Comparison of ENCODE assay signal across 11 cellular contexts in genomic region chr9:129933215-129933614, GRCh38.
DNase-seq lines count a peak whose midpoint lies in the region; ATAC-seq, FAIRE-seq and TF ChIP-seq lines count a peak whose summit lies in the region.
"Had no signal": no experiment of that assay in that cellular context is flagged by ENCODE, and none has a peak within 500 bp of the region (broad histone marks: within the 10 kb centered on the region; RNA-seq: fewer than 3 reads in every experiment).

No MANE protein-coding gene starts in this region.

- H3K4me3 ChIP-seq in CD4-positive, CD25-positive, alpha-beta regulatory T cell (ENCODE audit: low read depth, low read length): peak overlapping the region; percentile 63
- H3K4me3 ChIP-seq in neuronal stem cell (ENCODE audit: low read length in 2 of 2): no peak overlapping the region
- H3K4me3 ChIP-seq in small intestine (ENCODE audit: low read depth in 1 of 2, low read length in 2 of 2): no peak overlapping the region

- no peak overlapping the region for H2BK5ac ChIP-seq in neuronal stem cell (ENCODE audit: low read length)

- peak overlapping the region; percentile 79 to 96 (median 93) for H3K27ac Mint-ChIP-seq in CD4-positive, CD25-positive, alpha-beta regulatory T cell
- H3K27ac Mint-ChIP-seq in chondrocyte (ENCODE audit: unreplicated experiment): peak overlapping the region; percentile 86

- H4K91ac ChIP-seq in neuronal stem cell (ENCODE audit: low read depth, low read length, poor library complexity): no peak overlapping the region

- H3K4me1 Mint-ChIP-seq in CD4-positive, CD25-positive, alpha-beta regulatory T cell: peaks cover 30 to 74% (median 53%) of the 10 kb centered on the region in 4 donors
- peaks cover 42% of the 10 kb centered on the region for H3K4me1 Mint-ChIP-seq in chondrocyte (ENCODE audit: low read depth)

- H3K18ac ChIP-seq in neuronal stem cell (ENCODE audit: low read length): no peak overlapping the region

- no CpG with 5 or more reads among the region's 4 CpGs for whole genome bisulfite sequencing in neuronal stem cell (ENCODE audit: extremely low coverage in 2 of 2, insufficient read length in 2 of 2, insufficient replicate concordance in 1 of 2), 2 donors
- WGBS in small intestine, 3 donors: 46 to 57% (median 49%) methylated on average over 4 of the region's 4 CpGs

- H3K9me3 Mint-ChIP-seq in CD4-positive, CD25-positive, alpha-beta regulatory T cell: no peaks in the 10 kb centered on the region
- no peaks in the 10 kb centered on the region for H3K9me3 Mint-ChIP-seq in chondrocyte (ENCODE audit: low read depth)

- H3K4ac ChIP-seq in neuronal stem cell (ENCODE audit: low read length): no peak overlapping the region

- no peak overlapping the region for H3K4me2 ChIP-seq in neuronal stem cell (ENCODE audit: insufficient read depth, low read length, poor library complexity, severe bottlenecking)

- no peaks in the 10 kb centered on the region for H3K27me3 Mint-ChIP-seq in CD4-positive, CD25-positive, alpha-beta regulatory T cell
- H3K27me3 Mint-ChIP-seq in chondrocyte (ENCODE audit: low read depth): no peaks in the 10 kb centered on the region

- H3K9me3 ChIP-seq in CD4-positive, CD25-positive, alpha-beta regulatory T cell (ENCODE audit: control insufficient read depth in 2 of 2, low read length in 2 of 2): no peaks in the 10 kb centered on the region
- H3K9me3 ChIP-seq in neuronal stem cell (replicated peaks in 1 of 2; ENCODE audit: control insufficient read depth in 2 of 2, insufficient read depth in 1 of 2, low read depth in 1 of 2, low read length in 2 of 2) (no peaks in the 10 kb centered on the region), small intestine (ENCODE audit: control insufficient read depth, low read depth) (no peaks in the 10 kb centered on the region)

- TF ChIP-seq CTCF in chondrocyte (IDR thresholded peaks at IDR 0.05): no peak

- no peak overlapping the region for H3K23ac ChIP-seq in neuronal stem cell (ENCODE audit: low read depth, low read length, poor library complexity)

- H3K79me1 ChIP-seq in neuronal stem cell (ENCODE audit: low read depth, low read length): peaks cover 1% of the 10 kb centered on the region

- peak overlapping the region; percentile 42 to 82 (median 68) for H3K4me3 Mint-ChIP-seq in CD4-positive, CD25-positive, alpha-beta regulatory T cell
- H3K4me3 Mint-ChIP-seq in chondrocyte (ENCODE audit: unreplicated experiment): no peak overlapping the region

- H2BK120ac ChIP-seq in neuronal stem cell (ENCODE audit: low read depth, low read length): no peak overlapping the region

- H3K14ac ChIP-seq in neuronal stem cell (ENCODE audit: low read length): no peak overlapping the region

- no peak for ATAC-seq in CD4-positive, CD25-positive, alpha-beta regulatory T cell (ENCODE audit: low read depth in 2 of 2)
- no peak for ATAC-seq in HG03097 (IDR thresholded peaks at IDR 0.05; ENCODE audit: low FRiP score, unreplicated experiment)

- H4K8ac ChIP-seq in neuronal stem cell (ENCODE audit: low read depth, low read length): no peak overlapping the region

- H2AK5ac ChIP-seq in neuronal stem cell (ENCODE audit: low read depth, low read length): no peak overlapping the region

- H3K36me3 ChIP-seq in CD4-positive, CD25-positive, alpha-beta regulatory T cell (ENCODE audit: control insufficient read depth, insufficient read depth, low read length): peaks cover 20% of the 10 kb centered on the region
- H3K36me3 ChIP-seq in neuronal stem cell (replicated peaks in 1 of 2; ENCODE audit: control insufficient read depth in 2 of 2, insufficient read depth in 2 of 2, low read length in 2 of 2) (peaks cover 0 to 11% of the 10 kb centered on the region in 2 donors), small intestine (ENCODE audit: control insufficient read depth in 2 of 2, insufficient read depth in 2 of 2, low read length in 2 of 2) (no peaks in the 10 kb centered on the region)

- no peak overlapping the region for H2BK12ac ChIP-seq in neuronal stem cell (ENCODE audit: low read length)

- H3K27me3 ChIP-seq in CD4-positive, CD25-positive, alpha-beta regulatory T cell (ENCODE audit: control insufficient read depth, insufficient read depth, low read length): no peaks in the 10 kb centered on the region
- H3K27me3 ChIP-seq in neuronal stem cell (ENCODE audit: control insufficient read depth in 3 of 3, insufficient read depth in 3 of 3, low read depth in 1 of 3, low read length in 3 of 3): no peaks in the 10 kb centered on the region
- H3K27me3 ChIP-seq in small intestine (ENCODE audit: control insufficient read depth in 2 of 2, insufficient read depth in 2 of 2, low read length in 2 of 2): no peaks in the 10 kb centered on the region

- peaks cover 52% of the 10 kb centered on the region for H3K4me1 ChIP-seq in CD4-positive, CD25-positive, alpha-beta regulatory T cell (ENCODE audit: control insufficient read depth, insufficient read depth, low read length, poor library complexity, severe bottlenecking)
- H3K4me1 ChIP-seq in neuronal stem cell (ENCODE audit: control insufficient read depth in 2 of 2, insufficient read depth in 1 of 2, low read depth in 1 of 2, low read length in 2 of 2): peaks cover 8 to 16% of the 10 kb centered on the region in 2 donors
- H3K4me1 ChIP-seq in small intestine (ENCODE audit: control insufficient read depth in 2 of 2, insufficient read depth in 1 of 2, low read depth in 1 of 2, low read length in 1 of 2): peaks cover 0 to 8% of the 10 kb centered on the region in 2 donors

- no peak overlapping the region for H2BK15ac ChIP-seq in neuronal stem cell (ENCODE audit: low read length)

- no peak overlapping the region for H2AFZ ChIP-seq in neuronal stem cell (ENCODE audit: low read length)

- H3K9ac ChIP-seq in neuronal stem cell (ENCODE audit: low read depth, low read length, poor library complexity): no peak overlapping the region

- no peak for DNase-seq in CD4-positive, CD25-positive, alpha-beta regulatory T cell
- DNase-seq in NCI-H524 treated with DMSO at 0.1 percent for 48 hours (lab: John Stamatoyannopoulos, UW) (peak; percentile 41), chondrocyte (ENCODE audit: low spot score) (no peak), neuronal stem cell (ENCODE audit: low spot score) (no peak), frontal cortex (ENCODE audit: low spot score in 2 of 2) (no peak), hypothalamus (lab: John Stamatoyannopoulos, UW) (no peak), small intestine (no peak)
- DNase-seq: NCI-H2081 treated with DMSO at 0.1 percent for 48 hours had no signal

- FAIRE-seq in frontal cortex (lab: Jason Lieb, UNC) (no peak), small intestine (lab: Jason Lieb, UNC) (no peak)
- FAIRE-seq: H1, keratinocyte had no signal

- peaks cover 14% of the 10 kb centered on the region for H3K36me3 Mint-ChIP-seq in CD4-positive, CD25-positive, alpha-beta regulatory T cell
- peaks cover 2% of the 10 kb centered on the region for H3K36me3 Mint-ChIP-seq in chondrocyte (ENCODE audit: low read depth)

- H3K27ac ChIP-seq in CD4-positive, CD25-positive, alpha-beta regulatory T cell (ENCODE audit: insufficient read depth, low read length, poor library complexity, severe bottlenecking): peak overlapping the region; percentile 59
- peak overlapping the region; percentile 49 for H3K27ac ChIP-seq in neuronal stem cell (replicated peaks; ENCODE audit: low read length)
- peak overlapping the region in 1 of 2 donors; percentile 68 for H3K27ac ChIP-seq in small intestine (ENCODE audit: low read depth in 1 of 2, low read length in 1 of 2)
